In genomic region chr11:10604340-10604748, GRCh38 we compare ENCODE assay signal across 10 cellular contexts. TPM values are rescaled to one million over a fixed set of nuclear protein-coding genes. Genes with fewer than 3 reads are reported as not detected.
DNase-seq lines count a peak whose midpoint lies in the region; ATAC-seq and TF ChIP-seq lines count a peak whose summit lies in the region.
"Had no signal": no experiment of that assay in that cellular context is flagged by ENCODE, and none has a peak within 500 bp of the region (broad histone marks: within the 10 kb centered on the region; RNA-seq: fewer than 3 reads in every experiment).

No MANE protein-coding gene starts in this region.

- H3K4me1 Mint-ChIP-seq in MCF 10A (ENCODE audit: insufficient read depth, unreplicated experiment) = peaks cover 31% of the 10 kb centered on the region

- no peak overlapping the region for H3K4me3 Mint-ChIP-seq in MCF 10A (ENCODE audit: unreplicated experiment)
- H3K4me3 Mint-ChIP-seq: type B pancreatic cell had no signal

- H3K27ac ChIP-seq in breast epithelium = no peak overlapping the region
- H3K27ac ChIP-seq in esophagus muscularis mucosa (replicated peaks in 1 of 4) = peak overlapping the region; percentile 80 to 85 (median 83)
- peak overlapping the region; percentile 69 for H3K27ac ChIP-seq in vagina

- H3K36me3 ChIP-seq in breast epithelium (no peaks in the 10 kb centered on the region), esophagus muscularis mucosa (peaks cover 0 to 87% (median 36%) of the 10 kb centered on the region in 4 donors), vagina (peaks cover 0 to 6% of the 10 kb centered on the region in 2 donors)

- H3K4me1 ChIP-seq in breast epithelium = no peaks in the 10 kb centered on the region
- H3K4me1 ChIP-seq in esophagus muscularis mucosa = peaks cover 36 to 91% (median 78%) of the 10 kb centered on the region in 4 donors
- peaks cover 48% of the 10 kb centered on the region for H3K4me1 ChIP-seq in vagina

- no peaks in the 10 kb centered on the region for H3K9me3 Mint-ChIP-seq in MCF 10A (ENCODE audit: unreplicated experiment)
- H3K9me3 Mint-ChIP-seq: type B pancreatic cell had no signal

- H3K27me3 ChIP-seq in breast epithelium (no peaks in the 10 kb centered on the region), esophagus muscularis mucosa (no peaks in the 10 kb centered on the region), vagina (no peaks in the 10 kb centered on the region)

- DNase-seq in MCF 10A (ENCODE audit: unreplicated experiment) (peak; percentile 57), breast epithelium (ENCODE audit: low spot score in 2 of 2) (no peak), esophagus muscularis mucosa (ENCODE audit: extremely low spot score) (peak; percentile 90), myocyte (ENCODE audit: low read depth) (peak; percentile 77), vagina (ENCODE audit: extremely low spot score in 2 of 2) (peak in 1 of 2 donors; percentile 82), pons (ENCODE audit: low spot score) (no peak)
- DNase-seq in activated effector memory CD4-positive, alpha-beta T cell treated with Interleukin-2 at 50 U/mL for 16 hours = no peak

- no peak for TF ChIP-seq EP300 in esophagus muscularis mucosa (IDR thresholded peaks at IDR 0.05)

- ATAC-seq in HG03095 (IDR thresholded peaks at IDR 0.05; ENCODE audit: unreplicated experiment) = no peak
- ATAC-seq: Panc1 had no signal

- 28% methylated on average over 9 of the region's 9 CpGs for WGBS in esophagus muscularis mucosa

- no peak for TF ChIP-seq CTCF in MCF 10A (IDR thresholded peaks at IDR 0.05; ENCODE audit: unreplicated experiment)
- no peak for TF ChIP-seq CTCF in breast epithelium (IDR thresholded peaks at IDR 0.05)
- no peak for TF ChIP-seq CTCF in esophagus muscularis mucosa (IDR thresholded peaks at IDR 0.05)
- TF ChIP-seq CTCF in vagina (IDR thresholded peaks at IDR 0.05) = no peak

- H3K4me3 ChIP-seq in breast epithelium (no peak overlapping the region), esophagus muscularis mucosa (no peak overlapping the region), vagina (no peak overlapping the region)

- H3K36me3 Mint-ChIP-seq in MCF 10A (ENCODE audit: insufficient read depth, unreplicated experiment) = no peaks in the 10 kb centered on the region
- H3K36me3 Mint-ChIP-seq: type B pancreatic cell had no signal

- H3K9me3 ChIP-seq in breast epithelium (no peaks in the 10 kb centered on the region), esophagus muscularis mucosa (no peaks in the 10 kb centered on the region), vagina (no peaks in the 10 kb centered on the region)

- CTCF ChIA-PET in MCF 10A (lab: Yijun Ruan, JAX) = interaction anchor here (0.6 to 2.2 kb wide), 4 partner anchors 9 to 615 kb away, joined by 3 to 11 read pairs (median 4); partner anchors contain the start of gene RNF141

- no peaks in the 10 kb centered on the region for H3K27me3 Mint-ChIP-seq in MCF 10A (ENCODE audit: insufficient read depth, unreplicated experiment)
- H3K27me3 Mint-ChIP-seq: type B pancreatic cell had no signal

- no peak for TF ChIP-seq POLR2A in breast epithelium (IDR thresholded peaks at IDR 0.05)
- no peak for TF ChIP-seq POLR2A in esophagus muscularis mucosa (IDR thresholded peaks at IDR 0.05; ENCODE audit: low read depth)
- TF ChIP-seq POLR2A in vagina (IDR thresholded peaks at IDR 0.05) = no peak

- BruUV-seq in MCF 10A (replicated peaks; lab: Mats Ljungman, UMichigan) = no TSS peak

- peak overlapping the region; percentile 83 for H3K27ac Mint-ChIP-seq in MCF 10A (ENCODE audit: low read depth, unreplicated experiment)
- H3K27ac Mint-ChIP-seq: type B pancreatic cell had no signal

- POLR2A ChIA-PET in MCF 10A (lab: Yijun Ruan, JAX) = interaction anchor here (0.6 to 2.4 kb wide), 11 partner anchors 9 to 116 kb away, joined by 3 to 11 read pairs (median 3); partner anchors contain the start of gene RNF141

- intact Hi-C loops in MCF 10A (cut with micrococcal nuclease) = no loop called here
- intact Hi-C loops in breast epithelium (cut with DNase I; ENCODE audit: low total_unique reads) = no loop called here
- intact Hi-C loops in esophagus muscularis mucosa (cut with DNase I) = no loop called here
- intact Hi-C loops in vagina (cut with DNase I) = no loop called here

RNA-seq across cellular contexts. Expression of gene LYVE1, which starts 35.9 kb away (rescaled TPM):
- total RNA-seq in MCF 10A (2022) (not detected in 2 replicates), breast epithelium (100 to 1,000 TPM in 1 of 3 donors, 10 to 100 TPM in 2; 39.2 to 218 (median 51.8) TPM), esophagus muscularis mucosa (100 to 1,000 TPM in 1 of 4 donors, 10 to 100 TPM in 3; 59.5 to 150 (median 74.3) TPM), myocyte (not detected in 2 replicates), vagina (62.9 TPM)
- not detected for polyA plus RNA-seq in myocyte (2012)

Comparison
In these comparisons a context has a peak if more than half of its experiments do, and no peak if none do; other contexts are left out.
1. DNase-seq: peak in MCF 10A (single experiment), esophagus muscularis mucosa (single experiment) and myocyte (single experiment); none in breast epithelium (0 of 2), activated effector memory CD4-positive, alpha-beta T cell treated with Interleukin-2 at 50 U/mL for 16 hours (single experiment) and pons (single experiment).
2. RNA of gene LYVE1, which starts 35.9 kb away (total RNA-seq): 59.5 to 150 TPM in esophagus muscularis mucosa, 62.9 TPM in vagina (single experiment) and 39.2 to 218 TPM in breast epithelium; not detected in MCF 10A and not detected in myocyte; every median in the first group is over 10 times any median in the second.
3. H3K27ac ChIP-seq: peak in esophagus muscularis mucosa (4 of 4) and vagina (single experiment); none in breast epithelium (0 of 2).